In the genomic region with DNA sequence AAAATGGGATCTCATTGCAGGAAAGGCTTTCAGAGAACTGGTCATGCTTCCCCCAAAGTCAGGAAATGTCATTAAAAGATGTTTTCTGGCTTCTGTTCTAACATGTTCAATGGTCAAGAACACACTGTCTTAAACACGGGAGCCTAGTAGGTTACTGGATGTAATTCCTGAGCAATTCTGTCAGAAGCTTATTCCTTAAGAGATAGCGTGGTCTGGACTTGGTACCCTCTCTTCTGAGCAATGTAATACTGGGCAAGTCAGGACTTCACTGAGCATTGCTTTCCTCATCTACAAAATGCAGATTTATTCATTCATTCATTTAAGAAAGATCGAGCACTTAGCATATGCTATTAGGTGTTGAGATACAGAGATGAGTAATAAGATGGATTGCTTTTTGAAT, we compare ENCODE assay signal across 25 cellular contexts.
"Had no signal": no experiment of that assay in that cellular context is flagged by ENCODE, and none has a peak within 500 bp of the region (broad histone marks: within the 10 kb centered on the region; RNA-seq: fewer than 3 reads in every experiment).

No MANE protein-coding gene starts in this region.

- H3K9me3 ChIP-seq: left lung, neutrophil, right lobe of liver, upper lobe of right lung had no signal

- DNase-seq: activated CD4-positive, alpha-beta T cell treated with anti-CD3 and anti-CD28 coated beads for 48 hours; activated CD4-positive, alpha-beta T cell treated with anti-CD3 and anti-CD28 coated beads, Interleukin-2, amount 50 U/mL, for 48 hours; activated CD8-positive, alpha-beta memory T cell treated with anti-CD3 and anti-CD28 coated beads for 24 hours; activated effector memory CD4-positive, alpha-beta T cell treated with anti-CD3 and anti-CD28 coated beads, Interleukin-2, amount 50 U/mL, for 16 hours; activated naive CD4-positive, alpha-beta T cell treated with anti-CD3 and anti-CD28 coated beads, Interleukin-2, amount 10 ng/mL, durations not matched to agents 7 days and 5 days; activated naive CD8-positive, alpha-beta T cell treated with anti-CD3 and anti-CD28 coated beads, Interleukin-2, amount 10 ng/mL, durations not matched to agents 7 days and 5 days; activated T-cell treated with anti-CD3 and anti-CD28 coated beads, Interleukin-2, amount 50 U/mL, for 1 hour; amniotic stem cell; central memory CD4-positive, alpha-beta T cell; erythroblast; head of caudate nucleus; left lung; nephron progenitor cell; right lobe of liver; stimulated activated CD4-positive, alpha-beta T cell treated with anti-CD3 and anti-CD28 coated beads, Interleukin-4, amount 100 ng/mL, for 24 hours; stimulated activated naive CD8-positive, alpha-beta T cell treated with anti-CD3 and anti-CD28 coated beads, Interleukin-15, amount 100 ng/mL, for 72 hours; substantia nigra; T-helper 17 cell; T1000; upper lobe of right lung; WERI-Rb-1 had no signal

- ATAC-seq: activated CD4-positive, CD25-positive, alpha-beta regulatory T cell treated with anti-CD3 and anti-CD28 coated beads, Interleukin-2, amount 50 U/mL, for 24 hours; left lung; right lobe of liver; stimulated activated memory B cell treated with anti-CD40 and anti-IgM and Interleukin-4, amounts not matched to agents 10 μg/mL and 1 μg/mL and 100 μg/mL, for 72 hours; stimulated activated naive CD8-positive, alpha-beta T cell treated with anti-CD3 and anti-CD28 coated beads, Interleukin-15, amount 100 ng/mL, for 72 hours; T-helper 17 cell; upper lobe of right lung had no signal

- H3K27me3 ChIP-seq: left lung, neutrophil, right lobe of liver, upper lobe of right lung had no signal

- H3K4me1 ChIP-seq: left lung, right lobe of liver, upper lobe of right lung had no signal

- H3K36me3 ChIP-seq: left lung, neutrophil, right lobe of liver, upper lobe of right lung, WERI-Rb-1 had no signal

- H3K4me3 ChIP-seq: left lung, lung, right lobe of liver, upper lobe of right lung had no signal

- H3K27ac ChIP-seq: left lung, neutrophil, right lobe of liver, upper lobe of right lung, WERI-Rb-1 had no signal
